Comparison of ENCODE assay signal across 19 cellular contexts in the genomic region with DNA sequence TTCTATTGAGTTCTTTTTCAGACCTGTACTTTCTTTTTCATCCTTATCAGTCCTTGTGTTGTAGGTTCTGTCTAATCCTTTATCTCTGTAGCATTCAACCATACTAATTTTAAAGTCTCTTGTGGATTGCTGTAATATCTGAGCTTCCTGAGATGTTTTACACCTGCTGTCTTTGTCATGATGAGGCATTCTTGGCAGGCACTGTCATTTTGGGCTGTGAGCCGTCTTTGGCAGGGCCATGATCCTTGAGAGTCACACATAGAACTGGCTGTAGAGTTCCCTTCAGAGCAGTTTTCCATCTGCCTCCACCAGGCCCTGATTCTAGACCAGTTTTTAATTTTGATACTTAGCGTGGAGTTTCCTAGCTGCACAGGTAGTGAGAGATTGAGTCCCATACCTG. TPM values are rescaled to one million over a fixed set of nuclear protein-coding genes. Genes with fewer than 3 reads are reported as not detected.
A peak's percentile ranks its signal among the peaks of the same experiment; 100 is the strongest.
DNase-seq lines count a peak whose midpoint lies in the region; ATAC-seq and TF ChIP-seq lines count a peak whose summit lies in the region.
"Had no signal": no experiment of that assay in that cellular context is flagged by ENCODE, and none has a peak within 500 bp of the region (broad histone marks: within the 10 kb centered on the region; RNA-seq: fewer than 3 reads in every experiment).

No MANE protein-coding gene starts in this region.

- H3K27ac ChIP-seq in lower lobe of right lung (peak overlapping the region; percentile 43), gastrocnemius medialis (peak overlapping the region in 3 of 4 donors; percentile 16 to 31 (median 29))
- H3K27ac ChIP-seq: KMS-11 had no signal

- H3K4me1 ChIP-seq in lower lobe of right lung, result peaks cover 62% of the 10 kb centered on the region
- peaks cover 19 to 34% of the 10 kb centered on the region in 2 donors for H3K4me1 ChIP-seq in gastrocnemius medialis
- H3K4me1 ChIP-seq: HAP-1 had no signal

- no peak for TF ChIP-seq CTCF in lower lobe of right lung (IDR thresholded peaks at IDR 0.05)
- TF ChIP-seq CTCF in gastrocnemius medialis (IDR thresholded peaks at IDR 0.05 in 4 of 5, conservative IDR thresholded peaks at IDR 0.05 in 1 of 5), result no peak

- H3K36me3 ChIP-seq in lower lobe of right lung (no peaks in the 10 kb centered on the region), gastrocnemius medialis (no peaks in the 10 kb centered on the region)
- H3K36me3 ChIP-seq: HAP-1, Peyer's patch had no signal

- no peak for TF ChIP-seq POLR2A in gastrocnemius medialis (IDR thresholded peaks at IDR 0.05)

- H3K9me3 ChIP-seq in lower lobe of right lung (no peaks in the 10 kb centered on the region), gastrocnemius medialis (no peaks in the 10 kb centered on the region)
- H3K9me3 ChIP-seq: HAP-1, Peyer's patch had no signal

- peak; percentile 90 for DNase-seq in G401 (ENCODE audit: low spot score)
- DNase-seq in cerebellum (ENCODE audit: low spot score), result peak; percentile 82
- DNase-seq in lower lobe of right lung, result no peak
- DNase-seq in gastrocnemius medialis, result no peak
- DNase-seq in NCI-H524 treated with DMSO at 0.1 percent for 48 hours (lab: John Stamatoyannopoulos, UW), result no peak
- DNase-seq in GOT3 (lab: John Stamatoyannopoulos, UW), result no peak
- DNase-seq in UCSD-AML1 (lab: John Stamatoyannopoulos, UW; ENCODE audit: unreplicated experiment), result no peak
- DNase-seq: ACHN; CD4-positive, alpha-beta memory T cell; DMS79; NCI-H1436 treated with DMSO at 0.1 percent for 48 hours; NCI-H2081; NCI-H510A; NCI-H82; Peyer's patch; SHP77 treated with DMSO at 0.1 percent for 48 hours had no signal

- intact Hi-C loops in lower lobe of right lung (cut with DNase I), result no loop called here
- intact Hi-C loops in gastrocnemius medialis (cut with DNase I; ENCODE audit: low total_unique reads), result no loop called here

- ATAC-seq in lower lobe of right lung (no peak), gastrocnemius medialis (peak; percentile 34)

- no peak overlapping the region for H3K4me3 ChIP-seq in lower lobe of right lung
- H3K4me3 ChIP-seq in gastrocnemius medialis, result no peak overlapping the region
- H3K4me3 ChIP-seq: HAP-1, Peyer's patch had no signal

- H3K27me3 ChIP-seq in lower lobe of right lung (ENCODE audit: low read depth) (peaks cover 8% of the 10 kb centered on the region), gastrocnemius medialis (peaks cover 6 to 12% (median 7%) of the 10 kb centered on the region in 3 donors)
- H3K27me3 ChIP-seq: Peyer's patch had no signal

- in situ Hi-C loops in G401 (cut with HindIII; ENCODE audit: low sequenced_read_pairs) (no loop called here), gastrocnemius medialis (cut with MboI; ENCODE audit: low sequenced_read_pairs in 4 of 4) (no loop called here)

RNA-seq across cellular contexts. Expression of a gene that starts 6.7 kb away (rescaled TPM):
- total RNA-seq in G401 (2014; rRNA removed; shearing (Covaris generic)), result not detected in 2 replicates
- 1.6 TPM for total RNA-seq in cerebellum
- 12.1 TPM for total RNA-seq in lower lobe of right lung
- 1 to 10 TPM in 1 of 4 donors, under 1 TPM in 3; 0.26 to 1.2 (median 0.45) TPM for total RNA-seq in gastrocnemius medialis
- total RNA-seq: CD4-positive, alpha-beta memory T cell; M059J had no signal

RNA-seq across cellular contexts. Expression of a gene that starts 13.9 kb away (rescaled TPM):
- not detected in 2 replicates for total RNA-seq in G401 (2014; rRNA removed; shearing (Covaris generic))
- total RNA-seq in cerebellum (2.5 TPM), lower lobe of right lung (2.0 TPM), gastrocnemius medialis (under 1 TPM in 3 of 4 donors, not detected in 1; 0.07 to 0.34 (median 0.20) TPM)

RNA-seq across cellular contexts. Expression of a gene that starts 52.8 kb away (rescaled TPM):
- not detected in 2 replicates for total RNA-seq in G401 (2014; rRNA removed; shearing (Covaris generic))
- total RNA-seq in cerebellum (not detected), lower lobe of right lung (2.6 TPM), gastrocnemius medialis (under 1 TPM in 1 of 4 donors, not detected in 3; 0.42 TPM)
- total RNA-seq: CD4-positive, alpha-beta memory T cell; M059J; Peyer's patch had no signal

Comparison
In these comparisons a context has a peak if more than half of its experiments do, and no peak if none do; other contexts are left out.
1. DNase-seq: peak in G401 (single experiment) and cerebellum (single experiment); none in lower lobe of right lung (single experiment), gastrocnemius medialis (0 of 2), NCI-H524 treated with DMSO at 0.1 percent for 48 hours (single experiment), GOT3 (single experiment) and UCSD-AML1 (single experiment).
2. ATAC-seq: peak in gastrocnemius medialis (2 of 2); none in lower lobe of right lung (0 of 2).